ENCODE assay signal across 24 cellular contexts in the genomic region with DNA sequence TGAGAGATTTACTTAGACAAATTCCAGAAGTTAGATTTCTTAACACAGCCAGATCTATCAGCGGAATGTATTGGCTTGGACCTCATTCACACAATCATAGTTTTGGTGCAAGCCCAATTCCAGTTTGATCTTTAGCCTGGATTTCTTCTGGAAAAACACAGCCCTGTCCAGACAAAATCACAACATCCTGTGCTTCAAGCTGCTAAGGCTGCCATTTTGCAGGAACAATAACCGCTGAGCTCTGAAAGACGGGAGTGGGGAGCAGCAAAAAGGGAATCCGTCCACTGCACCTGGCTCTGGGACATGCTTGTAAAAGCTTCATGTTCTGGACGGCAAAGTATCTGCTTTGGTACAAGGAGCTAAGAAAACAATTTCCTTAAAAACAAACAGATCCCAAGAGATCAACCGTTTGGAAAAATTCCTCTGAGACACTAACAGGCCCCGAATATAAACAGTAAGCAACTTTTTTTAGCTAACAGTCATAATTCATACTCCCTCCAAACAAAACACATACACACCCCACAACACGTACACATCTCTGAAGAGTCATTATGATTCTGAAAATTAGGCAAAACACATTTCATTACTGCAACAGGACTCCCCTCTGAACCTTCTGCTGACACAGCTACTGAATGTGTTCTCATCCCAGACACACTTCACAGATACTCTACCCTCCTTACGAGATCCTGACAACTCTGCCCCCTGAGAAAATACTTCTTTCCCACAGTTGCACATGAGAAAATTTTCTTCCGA. TPM values are rescaled to one million over a fixed set of nuclear protein-coding genes. Genes with fewer than 3 reads are reported as not detected.
DNase-seq lines count a peak whose midpoint lies in the region; ATAC-seq, FAIRE-seq and TF ChIP-seq lines count a peak whose summit lies in the region.
"Had no signal": no experiment of that assay in that cellular context is flagged by ENCODE, and none has a peak within 500 bp of the region (broad histone marks: within the 10 kb centered on the region; RNA-seq: fewer than 3 reads in every experiment).

No MANE protein-coding gene starts in this region.

- ATAC-seq in Right ventricle myocardium superior (ENCODE audit: poor library complexity) (peak; percentile 78), sciatic nerve (peak; percentile 91), aorta (ENCODE audit: low FRiP score) (peak; percentile 75)
- ATAC-seq: activated naive CD8-positive, alpha-beta T cell treated with anti-CD3 and anti-CD28 coated beads, Interleukin-2, amount 50 U/mL, for 24 hours; K562 had no signal

- H3K9ac ChIP-seq in kidney (ENCODE audit: low read length in 2 of 2) = no peak overlapping the region

- H3K27me3 ChIP-seq in aorta (ENCODE audit: control insufficient read depth in 1 of 2, insufficient read depth in 2 of 2, low read length in 1 of 2) = no peaks in the 10 kb centered on the region
- peaks cover 6% of the 10 kb centered on the region for H3K27me3 ChIP-seq in MG63
- H3K27me3 ChIP-seq: hepatocyte had no signal

- peak overlapping the region; percentile 16 to 48 for H3K27ac ChIP-seq in kidney (ENCODE audit: low read depth in 2 of 2, low read length in 2 of 2)
- H3K27ac ChIP-seq in aorta (ENCODE audit: low read depth in 1 of 2, low read length in 2 of 2) = peak overlapping the region in 1 of 2 donors; percentile 51
- H3K27ac ChIP-seq: hepatocyte had no signal

- H3K36me3 ChIP-seq in kidney (ENCODE audit: control insufficient read depth in 1 of 2, insufficient read depth in 2 of 2, low read length in 2 of 2) = peaks cover 0 to 7% of the 10 kb centered on the region in 2 donors
- H3K36me3 ChIP-seq in aorta (ENCODE audit: control insufficient read depth in 1 of 2, insufficient read depth in 2 of 2, low read length in 1 of 2) = peaks cover 0 to 3% of the 10 kb centered on the region in 2 donors
- no peaks in the 10 kb centered on the region for H3K36me3 ChIP-seq in MG63

- peaks cover 0 to 2% of the 10 kb centered on the region in 2 donors for H3K9me3 ChIP-seq in kidney (ENCODE audit: control insufficient read depth in 1 of 2, low read length in 2 of 2)
- H3K9me3 ChIP-seq in aorta (ENCODE audit: control insufficient read depth, low read length) = no peaks in the 10 kb centered on the region
- H3K9me3 ChIP-seq in MG63 = no peaks in the 10 kb centered on the region; the same call in 1 of the 2 replicates

- no peak for TF ChIP-seq CTCF in kidney (IDR thresholded peaks at IDR 0.05; ENCODE audit: borderline replicate concordance, extremely low read depth, insufficient read depth)

- intact Hi-C loops in Right ventricle myocardium superior (cut with DNase I) (no loop called here), cardiac septum (cut with DNase I) (no loop called here), kidney (cut with DNase I) (no loop called here), sciatic nerve (cut with DNase I) (no loop called here), aorta (cut with DNase I) (no loop called here)

- no peak for FAIRE-seq in kidney (lab: Jason Lieb, UNC)
- FAIRE-seq: bronchial epithelial cell, K562 had no signal

- 48 to 52% methylated on average over 10 of the region's 10 CpGs for WGBS in aorta, 2 donors

- no peak overlapping the region for H3K4me3 ChIP-seq in kidney (ENCODE audit: low read length in 2 of 2)
- H3K4me3 ChIP-seq in aorta (ENCODE audit: low read length in 2 of 2) = no peak overlapping the region
- H3K4me3 ChIP-seq in MG63 = no peak overlapping the region
- H3K4me3 ChIP-seq: dorsolateral prefrontal cortex, hepatocyte, K562, skin epidermis had no signal

- H3K4me1 ChIP-seq in kidney (ENCODE audit: control insufficient read depth in 1 of 2, insufficient read depth in 1 of 2, low read depth in 1 of 2, low read length in 2 of 2) (no peaks in the 10 kb centered on the region), aorta (ENCODE audit: control insufficient read depth in 1 of 2, insufficient read depth in 2 of 2, low read length in 2 of 2) (no peaks in the 10 kb centered on the region)

- DNase-seq in Right ventricle myocardium superior (no peak), cardiac septum (ENCODE audit: low spot score) (no peak), kidney (no peak), sciatic nerve (ENCODE audit: low spot score) (no peak), aorta (no peak), amniotic stem cell (lab: John Stamatoyannopoulos, UW) (no peak), RPMI8226 (no peak), MG63 (no peak)
- DNase-seq: 8988T; activated naive CD8-positive, alpha-beta T cell treated with anti-CD3 and anti-CD28 coated beads, Interleukin-2, amount 50 U/mL, for 24 hours; C1 segment of cervical spinal cord; DMS 273 treated with DMSO at 0.1 percent for 48 hours; dorsolateral prefrontal cortex; NCI-H1048; NCI-H510A treated with DMSO at 0.1 percent for 48 hours; occipital lobe; stimulated activated CD4-positive, alpha-beta T cell treated with anti-CD3 and anti-CD28 coated beads, Interleukin-2, amount 100 ng/mL, for 48 hours; substantia nigra had no signal

RNA-seq across cellular contexts. Expression of a gene that starts 32.4 kb away (rescaled TPM):
- total RNA-seq in Right ventricle myocardium superior (8.5 TPM), cardiac septum (8.4 TPM), kidney (13.1 TPM), sciatic nerve (34.9 TPM), aorta (10 to 100 TPM; 23.3 to 45.0 TPM)
- polyA plus RNA-seq in kidney (ENCODE audit: insufficient read depth, low read depth, low replicate concordance) (23.3 TPM), aorta (1 to 10 TPM; 3.8 to 9.1 TPM)
- 0.44 TPM in 1 of 2 replicates, not detected in the other for total RNA-seq in MG63 (2014; rRNA removed; shearing (Covaris generic); ENCODE audit: low replicate concordance)
- total RNA-seq: activated CD8-positive, alpha-beta memory T cell treated with anti-CD3 and anti-CD28 coated beads for 36 hours; activated T-helper 1 cell treated with anti-CD3 and anti-CD28 coated beads, Interleukin-12 subunit alpha, Interleukin-12 subunit beta, Interleukin-2, Interleukin-4 antibody, amounts not matched to agents 30 ng/mL and 10 ng/mL and 1 ng/mL, durations not matched to agents 14 hours and 24 hours and 36 hours; bronchial epithelial cell had no signal
